Comparison of ENCODE assay signal across 20 cellular contexts in the genomic region with DNA sequence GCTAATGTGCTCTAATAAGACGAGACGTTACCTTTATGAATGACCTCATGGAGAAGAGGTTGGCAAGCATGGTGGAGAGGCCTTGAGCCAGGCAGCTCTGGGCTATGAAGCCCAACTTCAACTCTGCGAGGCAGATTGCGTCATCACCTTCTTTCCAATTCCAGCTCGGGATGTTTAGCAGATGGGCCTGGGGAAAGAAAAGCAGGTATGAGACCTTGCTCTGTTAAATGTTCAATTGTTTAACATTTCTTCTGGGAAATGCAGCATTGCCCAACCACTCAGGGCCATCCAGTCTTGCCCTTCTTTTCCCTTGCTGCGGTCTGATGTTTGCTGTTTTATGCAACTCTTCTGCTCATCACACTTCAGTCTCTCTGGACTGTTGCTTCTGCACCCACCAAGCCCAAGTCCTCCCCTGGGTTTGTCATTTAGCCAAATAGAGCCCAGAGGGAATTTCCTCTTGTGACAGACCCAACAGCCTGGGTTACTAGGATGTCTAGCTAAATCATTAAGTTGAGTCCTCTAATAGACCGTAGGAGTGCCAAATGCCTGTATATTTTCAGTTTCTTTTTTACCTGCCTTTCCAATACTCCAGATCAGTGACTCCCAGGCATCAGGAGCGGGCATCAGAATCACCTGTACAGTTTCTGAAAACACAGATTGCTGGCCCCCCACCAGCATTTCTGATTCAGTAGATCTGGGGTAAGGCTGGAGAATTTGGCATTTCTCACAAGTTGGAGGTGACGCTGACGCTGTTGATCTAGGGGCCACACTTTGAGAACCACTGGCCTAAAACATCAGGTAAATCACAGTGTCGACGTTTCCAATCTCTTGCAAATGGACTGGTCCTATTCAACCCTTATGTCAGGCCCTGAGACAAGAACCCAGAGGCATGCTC.
DNase-seq lines count a peak whose midpoint lies in the region; ATAC-seq and TF ChIP-seq lines count a peak whose summit lies in the region.
"Had no signal": no experiment of that assay in that cellular context is flagged by ENCODE, and none has a peak within 500 bp of the region (broad histone marks: within the 10 kb centered on the region; RNA-seq: fewer than 3 reads in every experiment).

No MANE protein-coding gene starts in this region.

- CTCF ChIA-PET in GM10248 (lab: Yijun Ruan, JAX), result interaction anchor here (1.3 kb wide), 1 partner anchor 15 kb away, joined by 3 read pairs; no protein-coding TSS in a partner anchor

- peak overlapping the region; percentile 65 for H3K27ac Mint-ChIP-seq in activated naive CD8-positive, alpha-beta T cell treated with anti-CD3 and anti-CD28 coated beads for 36 hours
- no peak overlapping the region for H3K27ac Mint-ChIP-seq in activated naive CD8-positive, alpha-beta T cell treated with anti-CD3 and anti-CD28 coated beads, Interleukin-2, amount 50 U/mL, for 24 hours
- no peak overlapping the region for H3K27ac Mint-ChIP-seq in immature natural killer cell
- H3K27ac Mint-ChIP-seq: memory B cell had no signal

- no peaks in the 10 kb centered on the region for H4K20me1 ChIP-seq in osteoblast (ENCODE audit: insufficient read depth, low read length)

- TF ChIP-seq CTCF in osteoblast (IDR thresholded peaks at IDR 0.05; ENCODE audit: extremely low read depth, low read depth, low read length) (no peak), uterus (IDR thresholded peaks at IDR 0.05) (no peak), GM10248 (IDR thresholded peaks at IDR 0.05; ENCODE audit: control extremely low read depth, extremely low read depth, low read depth, missing control alignments) (no peak)

- H3K36me3 Mint-ChIP-seq in activated naive CD8-positive, alpha-beta T cell treated with anti-CD3 and anti-CD28 coated beads for 36 hours, result no peaks in the 10 kb centered on the region
- H3K36me3 Mint-ChIP-seq in activated naive CD8-positive, alpha-beta T cell treated with anti-CD3 and anti-CD28 coated beads, Interleukin-2, amount 50 U/mL, for 24 hours (ENCODE audit: low read depth), result no peaks in the 10 kb centered on the region
- H3K36me3 Mint-ChIP-seq in immature natural killer cell, result no peaks in the 10 kb centered on the region
- H3K36me3 Mint-ChIP-seq: memory B cell had no signal

- H3K36me3 ChIP-seq in osteoblast (ENCODE audit: insufficient read depth, low read length), result peaks cover 3% of the 10 kb centered on the region
- H3K36me3 ChIP-seq in uterus, result no peaks in the 10 kb centered on the region

- no peaks in the 10 kb centered on the region for H3K9me3 Mint-ChIP-seq in activated naive CD8-positive, alpha-beta T cell treated with anti-CD3 and anti-CD28 coated beads for 36 hours
- H3K9me3 Mint-ChIP-seq in activated naive CD8-positive, alpha-beta T cell treated with anti-CD3 and anti-CD28 coated beads, Interleukin-2, amount 50 U/mL, for 24 hours, result no peaks in the 10 kb centered on the region
- H3K9me3 Mint-ChIP-seq in immature natural killer cell, result no peaks in the 10 kb centered on the region
- H3K9me3 Mint-ChIP-seq: memory B cell, neural crest cell had no signal

- no peak for DNase-seq in activated naive CD8-positive, alpha-beta T cell treated with anti-CD3 and anti-CD28 coated beads for 36 hours
- no peak for DNase-seq in activated naive CD8-positive, alpha-beta T cell treated with anti-CD3 and anti-CD28 coated beads, Interleukin-2, amount 50 U/mL, for 24 hours
- DNase-seq in Right ventricle myocardium superior (peak; percentile 62), osteoblast (ENCODE audit: insufficient read length, low spot score, missing footprints) (peak; percentile 35), uterus (peak; percentile 50 to 70), immature natural killer cell (no peak), GM10248 (ENCODE audit: extremely low spot score) (no peak)
- DNase-seq: activated CD4-positive, alpha-beta T cell treated with anti-CD3 and anti-CD28 coated beads for 48 hours; cortex of kidney; EL; KBM-7; NCI-H1417; SHP77 treated with DMSO at 0.1 percent for 48 hours; stimulated activated naive CD4-positive, alpha-beta T cell treated with Interleukin-2 at 50 U/mL for 16 hours; T1000 had no signal

- no peaks in the 10 kb centered on the region for H3K4me1 ChIP-seq in osteoblast (ENCODE audit: insufficient read depth, low read length)
- H3K4me1 ChIP-seq in uterus, result peaks cover 0 to 8% of the 10 kb centered on the region in 2 donors

- H3K27ac ChIP-seq in osteoblast (ENCODE audit: low read depth, low read length) (no peak overlapping the region), uterus (peak overlapping the region in 1 of 2 donors; percentile 13)

- ATAC-seq in activated naive CD8-positive, alpha-beta T cell treated with anti-CD3 and anti-CD28 coated beads, Interleukin-2, amount 50 U/mL, for 24 hours, result no peak
- ATAC-seq in Right ventricle myocardium superior (ENCODE audit: poor library complexity), result peak; percentile 43
- ATAC-seq in HG03432 (IDR thresholded peaks at IDR 0.05; ENCODE audit: unreplicated experiment), result no peak
- ATAC-seq: GM12878 had no signal

- H3K27me3 Mint-ChIP-seq in activated naive CD8-positive, alpha-beta T cell treated with anti-CD3 and anti-CD28 coated beads for 36 hours, result no peaks in the 10 kb centered on the region
- H3K27me3 Mint-ChIP-seq in activated naive CD8-positive, alpha-beta T cell treated with anti-CD3 and anti-CD28 coated beads, Interleukin-2, amount 50 U/mL, for 24 hours, result peaks cover 2% of the 10 kb centered on the region
- H3K27me3 Mint-ChIP-seq in immature natural killer cell (ENCODE audit: low read depth in 3 of 3), result peaks cover 0 to 4% (median 0%) of the 10 kb centered on the region in 3 donors
- H3K27me3 Mint-ChIP-seq: memory B cell had no signal

- TF ChIP-seq POLR2A in uterus (IDR thresholded peaks at IDR 0.05), result no peak

- H3K4me3 ChIP-seq in osteoblast (ENCODE audit: insufficient read depth, low read length) (no peak overlapping the region), uterus (no peak overlapping the region)
- H3K4me3 ChIP-seq: GM12878, skin epidermis had no signal

- no peak overlapping the region for H3K4me2 ChIP-seq in osteoblast (ENCODE audit: insufficient read depth, low read length)

- no peaks in the 10 kb centered on the region for H3K4me1 Mint-ChIP-seq in activated naive CD8-positive, alpha-beta T cell treated with anti-CD3 and anti-CD28 coated beads for 36 hours
- no peaks in the 10 kb centered on the region for H3K4me1 Mint-ChIP-seq in activated naive CD8-positive, alpha-beta T cell treated with anti-CD3 and anti-CD28 coated beads, Interleukin-2, amount 50 U/mL, for 24 hours
- no peaks in the 10 kb centered on the region for H3K4me1 Mint-ChIP-seq in immature natural killer cell
- H3K4me1 Mint-ChIP-seq: memory B cell had no signal

- H3K4me3 Mint-ChIP-seq in activated naive CD8-positive, alpha-beta T cell treated with anti-CD3 and anti-CD28 coated beads for 36 hours, result no peak overlapping the region
- no peak overlapping the region for H3K4me3 Mint-ChIP-seq in activated naive CD8-positive, alpha-beta T cell treated with anti-CD3 and anti-CD28 coated beads, Interleukin-2, amount 50 U/mL, for 24 hours
- no peak overlapping the region for H3K4me3 Mint-ChIP-seq in immature natural killer cell
- H3K4me3 Mint-ChIP-seq: memory B cell, neural crest cell had no signal

- POLR2A ChIA-PET in GM10248 (lab: Yijun Ruan, JAX), result no interaction called here

- H3K27me3 ChIP-seq in osteoblast (ENCODE audit: insufficient read depth, low read length) (no peaks in the 10 kb centered on the region), uterus (no peaks in the 10 kb centered on the region)

- intact Hi-C loops in Right ventricle myocardium superior (cut with DNase I), result no loop called here
- intact Hi-C loops in uterus (cut with DNase I; ENCODE audit: low total_unique reads), result no loop called here

- H2AFZ ChIP-seq in osteoblast (ENCODE audit: low read length), result no peak overlapping the region

- no peaks in the 10 kb centered on the region for H3K79me2 ChIP-seq in osteoblast (ENCODE audit: insufficient read depth, low read length)

- H3K9me3 ChIP-seq in osteoblast (ENCODE audit: low read depth, low read length) (no peaks in the 10 kb centered on the region), uterus (no peaks in the 10 kb centered on the region)

Comparison
In these comparisons a context has a peak if more than half of its experiments do, and no peak if none do; other contexts are left out.
1. DNase-seq: peak in Right ventricle myocardium superior (single experiment), osteoblast (single experiment) and uterus (2 of 2); none in activated naive CD8-positive, alpha-beta T cell treated with anti-CD3 and anti-CD28 coated beads for 36 hours (single experiment), activated naive CD8-positive, alpha-beta T cell treated with anti-CD3 and anti-CD28 coated beads, Interleukin-2, amount 50 U/mL, for 24 hours (single experiment), immature natural killer cell (0 of 3) and GM10248 (single experiment).